In genomic region chr14:99321955-99322730, GRCh38 we compare ENCODE assay signal across 17 cellular contexts.
"Had no signal": no experiment of that assay in that cellular context is flagged by ENCODE, and none has a peak within 500 bp of the region (broad histone marks: within the 10 kb centered on the region; RNA-seq: fewer than 3 reads in every experiment).

No MANE protein-coding gene starts in this region.

- H3K36me3 ChIP-seq: gastrocnemius medialis, heart right ventricle, left ventricle myocardium inferior, neutrophil, sigmoid colon had no signal

- H3K4me1 ChIP-seq: gastrocnemius medialis, heart right ventricle, left ventricle myocardium inferior, psoas muscle, sigmoid colon had no signal

- H3K4me3 ChIP-seq: gastrocnemius medialis, heart right ventricle, left ventricle myocardium inferior, psoas muscle, sigmoid colon had no signal

- H3K9me3 ChIP-seq: gastrocnemius medialis, heart right ventricle, left ventricle myocardium inferior, neutrophil, psoas muscle had no signal

- DNase-seq: activated CD4-positive, alpha-beta T cell treated with anti-CD3 and anti-CD28 coated beads, Interleukin-2, amount 50 U/mL, for 1 hour; activated CD4-positive, CD25-positive, alpha-beta regulatory T cell; activated naive CD4-positive, alpha-beta T cell treated with Interleukin-2 at 50 U/mL for 16 hours; activated T-cell treated with anti-CD3 and anti-CD28 coated beads, Interleukin-2, amount 50 U/mL, for 72 hours; effector CD4-positive, alpha-beta T cell; heart right ventricle; kidney; left ventricle myocardium inferior; mesendoderm; psoas muscle; sigmoid colon; stimulated activated naive CD4-positive, alpha-beta T cell treated with Interleukin-2 at 50 U/mL for 16 hours; trophoblast cell had no signal

- H3K9me3 Mint-ChIP-seq: activated T-cell treated with anti-CD3 and anti-CD28 coated beads, Interleukin-2, amount 50 U/mL, for 72 hours had no signal

- H3K27ac ChIP-seq: gastrocnemius medialis, heart right ventricle, left ventricle myocardium inferior, neutrophil, psoas muscle, sigmoid colon had no signal

- ATAC-seq: activated T-cell treated with anti-CD3 and anti-CD28 coated beads, Interleukin-2, amount 50 U/mL, for 72 hours; psoas muscle had no signal

- FAIRE-seq: astrocyte, colon, kidney had no signal

- H3K27ac Mint-ChIP-seq: activated T-cell treated with anti-CD3 and anti-CD28 coated beads, Interleukin-2, amount 50 U/mL, for 72 hours had no signal

- H3K27me3 ChIP-seq: neutrophil had no signal

- H3K4me3 Mint-ChIP-seq: activated T-cell treated with anti-CD3 and anti-CD28 coated beads, Interleukin-2, amount 50 U/mL, for 72 hours had no signal
